In the genomic region with DNA sequence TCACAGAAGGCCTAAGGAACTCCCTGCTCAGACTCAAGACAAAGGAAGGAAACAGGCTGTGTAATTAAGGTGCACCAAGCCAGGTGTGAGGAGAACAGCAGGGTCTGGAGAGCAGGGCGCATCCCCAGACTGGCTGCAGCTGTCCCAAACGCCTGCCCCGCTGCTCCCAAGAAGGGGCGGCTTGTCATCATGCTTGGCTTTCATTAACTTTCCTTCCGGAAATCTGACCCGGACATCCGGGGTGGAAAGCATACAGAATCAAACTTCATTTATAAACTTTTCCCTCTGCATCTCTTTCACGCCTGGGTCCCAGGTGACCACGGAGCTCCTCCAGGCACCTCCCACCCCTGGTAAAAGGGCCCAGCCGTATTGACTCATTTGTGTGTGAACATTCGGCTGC, we compare ENCODE assay signal across 23 cellular contexts. TPM values are rescaled to one million over a fixed set of nuclear protein-coding genes. Genes with fewer than 3 reads are reported as not detected.
DNase-seq lines count a peak whose midpoint lies in the region; ATAC-seq and TF ChIP-seq lines count a peak whose summit lies in the region.
"Had no signal": no experiment of that assay in that cellular context is flagged by ENCODE, and none has a peak within 500 bp of the region (broad histone marks: within the 10 kb centered on the region; RNA-seq: fewer than 3 reads in every experiment).

No MANE protein-coding gene starts in this region.

- no peak for ATAC-seq in GM21528 (IDR thresholded peaks at IDR 0.05; ENCODE audit: low FRiP score, unreplicated experiment)
- ATAC-seq: left lung had no signal

- H3K4me3 ChIP-seq in fibroblast of mammary gland (ENCODE audit: control insufficient read depth, low read depth, low read length): peak overlapping the region; percentile 1
- H3K4me3 ChIP-seq: BLaER1, cardiac muscle cell, left lung, thoracic aorta had no signal

- TF ChIP-seq CTCF in fibroblast of mammary gland (conservative IDR thresholded peaks at IDR 0.05; ENCODE audit: control insufficient read depth, insufficient read depth, low read depth, low read length): no peak

- H3K27ac ChIP-seq in temporal lobe (ENCODE audit: low read depth, low read length): peak overlapping the region; percentile 65
- H3K27ac ChIP-seq: 22Rv1, BLaER1, cardiac muscle cell, thoracic aorta had no signal

- peak; percentile 33 for DNase-seq in DMS79 treated with DMSO at 0.1 percent for 48 hours (lab: John Stamatoyannopoulos, UW)
- DNase-seq in DMS79 (lab: John Stamatoyannopoulos, UW): no peak
- DNase-seq in fibroblast of mammary gland (ENCODE audit: low read depth): peak; percentile 28
- DNase-seq in mesenteric fat pad (ENCODE audit: low spot score): peak; percentile 59
- DNase-seq in GM19240 (ENCODE audit: insufficient read length, low spot score): no peak
- no peak for DNase-seq in DMS53 treated with DMSO at 0.1 percent for 48 hours (lab: John Stamatoyannopoulos, UW; ENCODE audit: unreplicated experiment)
- DNase-seq: activated CD4-positive, CD25-positive, alpha-beta regulatory T cell; activated naive CD8-positive, alpha-beta T cell treated with anti-CD3 and anti-CD28 coated beads for 36 hours; activated T-cell treated with anti-CD3 and anti-CD28 coated beads, Interleukin-2, amount 50 U/mL, for 48 hours; effector memory CD4-positive, alpha-beta T cell; GDM1; left lung; NCI-H1436 treated with DMSO at 0.1 percent for 48 hours; NCI-H2171 treated with DMSO at 0.1 percent for 48 hours; NCI-H774; stimulated activated CD4-positive, alpha-beta T cell treated with anti-CD3 and anti-CD28 coated beads, Interleukin-12 subunit alpha, Interleukin-12 subunit beta, amount 100 ng/mL, for 4 hours had no signal

RNA-seq across cellular contexts. Expression of gene TSHZ3, which starts 31.7 kb away (rescaled TPM):
- total RNA-seq in mesenteric fat pad (12.6 TPM), temporal lobe (25.6 TPM)
- total RNA-seq: MCF 10A had no signal

Comparison
In these comparisons a context has a peak if more than half of its experiments do, and no peak if none do; other contexts are left out.
1. DNase-seq: peak in DMS79 treated with DMSO at 0.1 percent for 48 hours (single experiment), fibroblast of mammary gland (single experiment) and mesenteric fat pad (single experiment); none in DMS79 (single experiment), GM19240 (single experiment) and DMS53 treated with DMSO at 0.1 percent for 48 hours (single experiment).